12 cellular contexts compared by ENCODE assay signal in the genomic region with DNA sequence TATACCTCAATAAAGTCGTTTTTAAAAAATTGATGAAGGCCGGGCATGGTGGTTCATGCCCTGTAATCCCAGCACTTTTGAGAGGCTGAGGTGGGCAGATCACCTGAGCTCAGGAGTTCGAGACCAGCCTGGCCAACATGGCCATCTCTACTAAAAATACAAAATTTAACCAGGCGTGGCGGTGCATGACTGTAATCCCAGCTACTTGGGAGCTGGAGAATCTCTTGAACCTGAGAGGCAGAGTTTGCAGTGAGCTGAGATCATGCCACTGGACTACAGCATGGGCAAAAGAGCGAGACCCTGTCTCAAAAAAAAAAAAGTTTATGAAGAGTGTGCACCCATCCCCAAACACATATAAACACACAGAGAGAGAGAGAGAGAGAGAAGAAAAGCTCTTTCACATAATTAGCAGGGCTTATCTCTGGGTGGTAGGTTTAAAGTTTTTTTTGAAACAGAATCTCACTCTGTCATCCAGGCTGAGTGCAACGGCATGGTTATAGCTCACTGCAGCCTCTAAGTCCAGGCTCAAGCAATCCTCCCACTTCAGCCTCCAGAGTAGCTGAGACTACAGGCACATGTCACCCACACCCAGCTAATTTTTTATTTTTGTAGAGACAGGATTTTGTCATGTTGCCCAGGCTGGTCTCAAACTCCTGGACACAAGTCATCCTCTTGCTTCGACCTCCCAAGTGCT. TPM values are rescaled to one million over a fixed set of nuclear protein-coding genes. Genes with fewer than 3 reads are reported as not detected.
DNase-seq lines count a peak whose midpoint lies in the region; ATAC-seq and TF ChIP-seq lines count a peak whose summit lies in the region.
"Had no signal": no experiment of that assay in that cellular context is flagged by ENCODE, and none has a peak within 500 bp of the region (broad histone marks: within the 10 kb centered on the region; RNA-seq: fewer than 3 reads in every experiment).

No MANE protein-coding gene starts in this region.

- TF ChIP-seq POLR2A in right lobe of liver (IDR thresholded peaks at IDR 0.05) = no peak

- H3K79me2 ChIP-seq in ACC112 (ENCODE audit: control insufficient read depth, insufficient read depth, low read length, unreplicated experiment) = peaks cover 50% of the 10 kb centered on the region

- H2AFZ ChIP-seq in ACC112 (ENCODE audit: low read length, unreplicated experiment) = no peak overlapping the region

- no peak for ATAC-seq in activated CD8-positive, alpha-beta T cell treated with anti-CD3 and anti-CD28 coated beads for 36 hours
- ATAC-seq in right lobe of liver (no peak), GM19467 (IDR thresholded peaks at IDR 0.05; ENCODE audit: unreplicated experiment) (no peak)
- ATAC-seq: left lobe of liver had no signal

- peaks cover 71% of the 10 kb centered on the region for H3K4me1 Mint-ChIP-seq in activated CD8-positive, alpha-beta T cell treated with anti-CD3 and anti-CD28 coated beads for 36 hours (ENCODE audit: low read depth)

- TF ChIP-seq CTCF in HEK293 (tag by site-specific recombination; IDR thresholded peaks at IDR 0.05) (no peak), right lobe of liver (IDR thresholded peaks at IDR 0.05) (no peak), GM10248 (IDR thresholded peaks at IDR 0.05; ENCODE audit: control extremely low read depth, extremely low read depth, low read depth, missing control alignments) (no peak)
- TF ChIP-seq CTCF in activated CD8-positive, alpha-beta T cell treated with anti-CD3 and anti-CD28 coated beads for 36 hours (IDR thresholded peaks at IDR 0.05) = no peak

- peak overlapping the region; percentile 96 for H3K27ac Mint-ChIP-seq in activated CD8-positive, alpha-beta T cell treated with anti-CD3 and anti-CD28 coated beads for 36 hours

- intact Hi-C loops in activated CD8-positive, alpha-beta T cell treated with anti-CD3 and anti-CD28 coated beads for 36 hours (cut with micrococcal nuclease) = no loop called here
- intact Hi-C loops in right lobe of liver (cut with DNase I) = no loop called here

- H3K9me3 ChIP-seq in HEK293 (ENCODE audit: control insufficient read depth, insufficient read depth, low read depth, low read length) = no peaks in the 10 kb centered on the region
- H3K9me3 ChIP-seq in right lobe of liver = no peaks in the 10 kb centered on the region

- H3K27me3 Mint-ChIP-seq in activated CD8-positive, alpha-beta T cell treated with anti-CD3 and anti-CD28 coated beads for 36 hours = no peaks in the 10 kb centered on the region

- POLR2A ChIA-PET in HEK293 (lab: Yijun Ruan, JAX) = no interaction called here
- POLR2A ChIA-PET in activated CD8-positive, alpha-beta T cell treated with anti-CD3 and anti-CD28 coated beads for 36 hours (lab: Charles Lee) = interaction anchor here (1.0 to 22.2 kb wide), 6 partner anchors 11 to 530 kb away, joined by 4 to 617 read pairs (median 9); no protein-coding TSS in a partner anchor
- POLR2A ChIA-PET in GM10248 (lab: Yijun Ruan, JAX) = no interaction called here

- 70% methylated on average over 7 of the region's 8 CpGs for WGBS in right lobe of liver (ENCODE audit: insufficient coverage, low coverage, low lambda C conversion rate, missing lambda C conversion rate)

- H3K4me1 ChIP-seq in ACC112 (ENCODE audit: control insufficient read depth, insufficient read depth, low read length, unreplicated experiment) = peaks cover 41% of the 10 kb centered on the region
- peaks cover 29% of the 10 kb centered on the region for H3K4me1 ChIP-seq in HEK293 (ENCODE audit: control insufficient read depth, insufficient read depth, low read length)
- H3K4me1 ChIP-seq in right lobe of liver = peaks cover 0 to 85% (median 44%) of the 10 kb centered on the region in 4 donors

- no peaks in the 10 kb centered on the region for H3K27me3 ChIP-seq in ACC112 (ENCODE audit: insufficient read depth, low read length)
- H3K27me3 ChIP-seq in right lobe of liver = no peaks in the 10 kb centered on the region
- H3K27me3 ChIP-seq: cardiac muscle cell had no signal

- DNase-seq in activated CD8-positive, alpha-beta T cell treated with anti-CD3 and anti-CD28 coated beads for 36 hours = no peak
- DNase-seq in right lobe of liver (no peak), DMS153 treated with DMSO at 0.1 percent for 48 hours (lab: John Stamatoyannopoulos, UW; ENCODE audit: unreplicated experiment) (no peak), cortex of kidney (lab: John Stamatoyannopoulos, UW) (no peak), GM10248 (ENCODE audit: extremely low spot score) (no peak)
- DNase-seq: NCI-H2171, Right ventricle myocardium superior had no signal

- H3K4me3 ChIP-seq in ACC112 (ENCODE audit: low read depth, low read length) (no peak overlapping the region), HEK293 (ENCODE audit: low read depth, low read length) (no peak overlapping the region), right lobe of liver (no peak overlapping the region)
- H3K4me3 ChIP-seq: cardiac muscle cell had no signal

- CTCF ChIA-PET in HEK293 (lab: Yijun Ruan, JAX) (interaction anchor here (1.2 to 1.3 kb wide), 2 partner anchors 26 to 200 kb away, joined by 3 read pairs; no protein-coding TSS in a partner anchor), GM10248 (lab: Yijun Ruan, JAX) (interaction anchor here (1.5 to 3.8 kb wide), 6 partner anchors 13 to 200 kb away, joined by 4 to 22 read pairs (median 5); no protein-coding TSS in a partner anchor)
- CTCF ChIA-PET in activated CD8-positive, alpha-beta T cell treated with anti-CD3 and anti-CD28 coated beads for 36 hours (lab: Charles Lee) = interaction anchor here (1.3 to 7.0 kb wide), 6 partner anchors 11 to 25 kb away, joined by 5 to 49 read pairs (median 13); no protein-coding TSS in a partner anchor

- H3K27ac ChIP-seq in ACC112 (ENCODE audit: low read depth, low read length) (peak overlapping the region; percentile 90), HEK293 (ENCODE audit: extremely low read depth, low read depth, low read length) (peak overlapping the region; percentile 45), right lobe of liver (peak overlapping the region; percentile 99 to 100 (median 99))
- H3K27ac ChIP-seq: cardiac muscle cell had no signal

- H3K36me3 ChIP-seq in ACC112 (ENCODE audit: insufficient read depth, low read length) (0 out of 2 replicates have a peak, but pooled peaks cover 6% of the 10 kb centered on the region), HEK293 (ENCODE audit: control insufficient read depth in 2 of 2, insufficient read depth in 1 of 2, low read length in 2 of 2) (peaks cover 0 to 4% of the 10 kb centered on the region in 2 experiments; a peak in 2 of 3 replicates), right lobe of liver (no peaks in the 10 kb centered on the region)
- H3K36me3 ChIP-seq: cardiac muscle cell had no signal

- H3K4me3 Mint-ChIP-seq in activated CD8-positive, alpha-beta T cell treated with anti-CD3 and anti-CD28 coated beads for 36 hours = peak overlapping the region; percentile 92

- H3K36me3 Mint-ChIP-seq in activated CD8-positive, alpha-beta T cell treated with anti-CD3 and anti-CD28 coated beads for 36 hours (ENCODE audit: low read depth) = peaks cover 47% of the 10 kb centered on the region

- no peaks in the 10 kb centered on the region for H3K9me3 Mint-ChIP-seq in activated CD8-positive, alpha-beta T cell treated with anti-CD3 and anti-CD28 coated beads for 36 hours

TF ChIP-seq in HEK293, 187 proteins besides CTCF, POLR2A, EP300 and RAD21 (continues in another document):
- TF ChIP-seq RBAK (tag by site-specific recombination; IDR thresholded peaks at IDR 0.05) (no peak), ZNF394 (tag by site-specific recombination; IDR thresholded peaks at IDR 0.05; ENCODE audit: borderline replicate concordance) (peak; percentile 21; the same call in 1 of the 2 replicates), EGR2 (tag by site-specific recombination; IDR thresholded peaks at IDR 0.05; ENCODE audit: low read depth) (peak; percentile 53; the same call in 1 of the 2 replicates), ZBTB17 (tag by site-specific recombination; IDR thresholded peaks at IDR 0.05) (peak; percentile 68; the same call in 1 of the 2 replicates), MZF1 (tag by site-specific recombination; IDR thresholded peaks at IDR 0.05; ENCODE audit: borderline replicate concordance) (peak; percentile 54; the same call in 1 of the 2 replicates), ZNF121 (tag by site-specific recombination; IDR thresholded peaks at IDR 0.05) (peak; percentile 67; the same call in 1 of the 2 replicates), ZNF596 (tag by site-specific recombination; IDR thresholded peaks at IDR 0.05) (peak; percentile 68; the same call in 1 of the 2 replicates), ZNF112 (tag by site-specific recombination; IDR thresholded peaks at IDR 0.05) (no peak), KLF1 (tag by site-specific recombination; IDR thresholded peaks at IDR 0.05) (no peak; the same call in 1 of the 2 replicates), KLF8 (tag by site-specific recombination; IDR thresholded peaks at IDR 0.05) (0 out of 2 replicates have a peak, but pooled peaks have one; percentile 19)
- TF ChIP-seq, protein P1, sequence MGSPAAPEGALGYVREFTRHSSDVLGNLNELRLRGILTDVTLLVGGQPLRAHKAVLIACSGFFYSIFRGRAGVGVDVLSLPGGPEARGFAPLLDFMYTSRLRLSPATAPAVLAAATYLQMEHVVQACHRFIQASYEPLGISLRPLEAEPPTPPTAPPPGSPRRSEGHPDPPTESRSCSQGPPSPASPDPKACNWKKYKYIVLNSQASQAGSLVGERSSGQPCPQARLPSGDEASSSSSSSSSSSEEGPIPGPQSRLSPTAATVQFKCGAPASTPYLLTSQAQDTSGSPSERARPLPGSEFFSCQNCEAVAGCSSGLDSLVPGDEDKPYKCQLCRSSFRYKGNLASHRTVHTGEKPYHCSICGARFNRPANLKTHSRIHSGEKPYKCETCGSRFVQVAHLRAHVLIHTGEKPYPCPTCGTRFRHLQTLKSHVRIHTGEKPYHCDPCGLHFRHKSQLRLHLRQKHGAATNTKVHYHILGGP (tag by site-specific recombination; IDR thresholded peaks at IDR 0.05) = no peak
- TF ChIP-seq, protein P2, sequence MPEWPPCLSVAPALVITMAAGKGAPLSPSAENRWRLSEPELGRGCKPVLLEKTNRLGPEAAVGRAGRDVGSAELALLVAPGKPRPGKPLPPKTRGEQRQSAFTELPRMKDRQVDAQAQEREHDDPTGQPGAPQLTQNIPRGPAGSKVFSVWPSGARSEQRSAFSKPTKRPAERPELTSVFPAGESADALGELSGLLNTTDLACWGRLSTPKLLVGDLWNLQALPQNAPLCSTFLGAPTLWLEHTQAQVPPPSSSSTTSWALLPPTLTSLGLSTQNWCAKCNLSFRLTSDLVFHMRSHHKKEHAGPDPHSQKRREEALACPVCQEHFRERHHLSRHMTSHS (tag by site-specific recombination; IDR thresholded peaks at IDR 0.05) = no peak
- TF ChIP-seq, protein P3, sequence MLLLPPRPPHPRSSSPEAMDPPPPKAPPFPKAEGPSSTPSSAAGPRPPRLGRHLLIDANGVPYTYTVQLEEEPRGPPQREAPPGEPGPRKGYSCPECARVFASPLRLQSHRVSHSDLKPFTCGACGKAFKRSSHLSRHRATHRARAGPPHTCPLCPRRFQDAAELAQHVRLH (tag by site-specific recombination; IDR thresholded peaks at IDR 0.05) = peak; percentile 48

RNA-seq across cellular contexts. Expression of a gene that starts 3.0 kb away (rescaled TPM):
- total RNA-seq in activated CD8-positive, alpha-beta T cell treated with anti-CD3 and anti-CD28 coated beads for 36 hours = 100 to 1,000 TPM; 103 to 116 TPM
- 100 to 1,000 TPM in 4 of 6 experiments, 10 to 100 TPM in 2; 63.8 to 246 (median 173) TPM for total RNA-seq in right lobe of liver

Comparison
In these comparisons a context has a peak if more than half of its experiments do, and no peak if none do; other contexts are left out.
1. H3K27ac ChIP-seq: peak in every context shown above with its lines; median percentile 99 in right lobe of liver; 90 in ACC112; 45 in HEK293.